Comparison of ENCODE assay signal across 10 cellular contexts in the genomic region with DNA sequence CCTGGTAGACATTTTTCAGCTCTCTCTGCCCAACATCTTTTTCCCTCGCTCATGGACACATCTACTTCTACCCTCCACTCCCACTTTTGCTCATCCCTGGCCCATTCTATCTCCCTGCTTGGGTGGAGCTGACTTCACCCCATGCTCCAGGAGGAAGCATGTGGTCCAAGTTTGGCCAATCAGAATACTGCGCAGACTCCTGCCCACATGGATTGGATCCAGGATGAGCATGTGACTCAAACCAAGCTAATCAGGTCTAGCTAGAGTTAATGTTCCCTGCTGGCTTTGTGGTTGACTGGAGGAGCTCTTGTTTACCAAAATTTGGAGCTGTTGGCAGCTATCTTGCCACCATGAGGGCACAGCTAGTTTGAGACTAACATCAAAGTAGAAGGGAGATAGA.
"Had no signal": no experiment of that assay in that cellular context is flagged by ENCODE, and none has a peak within 500 bp of the region (broad histone marks: within the 10 kb centered on the region; RNA-seq: fewer than 3 reads in every experiment).

No MANE protein-coding gene starts in this region.

- H3K4me3 ChIP-seq: GM23248, HAP-1 had no signal

- DNase-seq: GM23248, GOT3, H7, HFFc6, KG1 had no signal

- H3K4me3 Mint-ChIP-seq: HFFc6 had no signal

- H3K4me1 ChIP-seq: HAP-1 had no signal

- H3K9ac ChIP-seq: GM23248 had no signal

- ATAC-seq: HCT116, HepG2 had no signal

- H3K9me3 ChIP-seq: HAP-1 had no signal

- FAIRE-seq: HepG2 had no signal

- H3K9me3 Mint-ChIP-seq: HFFc6, IgD-negative memory B cell had no signal

- H3K36me3 ChIP-seq: HAP-1 had no signal

- H3K27ac Mint-ChIP-seq: HFFc6 had no signal

- H3K27ac ChIP-seq: GM23248, HL-60 had no signal
